ENCODE assay signal across 19 cellular contexts in the genomic region with DNA sequence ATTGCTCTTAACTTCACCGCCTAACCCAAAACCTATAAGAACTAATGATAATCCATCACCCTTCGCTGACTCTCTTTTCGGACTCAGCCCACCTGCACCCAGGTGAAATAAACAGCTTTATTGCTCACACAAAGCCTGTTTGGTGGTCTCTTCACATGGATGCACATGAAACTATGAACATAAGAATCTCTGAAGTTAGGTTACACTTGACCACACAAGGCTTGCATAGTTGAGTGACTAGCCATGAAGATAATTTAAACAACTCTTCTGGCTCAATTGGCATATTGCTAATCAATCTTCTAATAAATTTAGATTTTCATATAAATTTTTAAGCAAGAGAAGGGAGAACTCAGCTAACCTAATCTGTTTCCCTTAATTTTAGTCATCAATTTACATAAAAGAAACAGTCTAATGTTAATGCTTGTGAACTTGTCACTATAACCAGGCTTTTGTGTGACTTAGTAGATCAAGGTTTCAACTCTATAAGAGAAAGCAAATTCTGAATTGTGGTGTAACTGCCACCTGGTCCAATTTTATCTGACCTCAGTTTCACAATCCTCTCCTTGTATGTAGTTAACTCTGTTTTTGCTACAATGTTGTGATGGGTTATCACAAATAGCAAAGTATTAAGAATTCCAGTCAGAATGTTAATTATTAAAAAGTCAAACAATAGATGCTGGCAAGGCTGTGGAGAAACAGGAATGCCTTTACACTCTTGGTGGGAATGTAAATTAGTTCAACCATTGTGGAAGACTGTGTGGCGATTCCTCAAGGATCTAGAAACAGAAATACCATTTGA.
"Had no signal": no experiment of that assay in that cellular context is flagged by ENCODE, and none has a peak within 500 bp of the region (broad histone marks: within the 10 kb centered on the region; RNA-seq: fewer than 3 reads in every experiment).

No MANE protein-coding gene starts in this region.

- H3K27ac Mint-ChIP-seq: activated CD8-positive, alpha-beta T cell treated with anti-CD3 and anti-CD28 coated beads, Interleukin-2, amount 10 ng/mL, durations not matched to agents 7 days and 5 days; activated naive CD8-positive, alpha-beta T cell; memory B cell; naive thymus-derived CD4-positive, alpha-beta T cell had no signal

- H3K9me3 Mint-ChIP-seq: memory B cell had no signal

- H3K4me1 Mint-ChIP-seq: memory B cell; naive thymus-derived CD4-positive, alpha-beta T cell had no signal

- H3K36me3 Mint-ChIP-seq: memory B cell had no signal

- H3K27me3 Mint-ChIP-seq: activated naive CD8-positive, alpha-beta T cell; memory B cell had no signal

- DNase-seq: activated CD4-positive, alpha-beta T cell treated with anti-CD3 and anti-CD28 coated beads for 4 hours; activated CD8-positive, alpha-beta memory T cell treated with anti-CD3 and anti-CD28 coated beads, Interleukin-2, amount 50 U/mL, for 4 hours; activated CD8-positive, alpha-beta T cell treated with anti-CD3 and anti-CD28 coated beads, Interleukin-2, amount 10 ng/mL, durations not matched to agents 7 days and 5 days; activated effector memory CD4-positive, alpha-beta T cell treated with anti-CD3 and anti-CD28 coated beads, Interleukin-2, amount 50 U/mL, for 16 hours; activated T-cell treated with anti-CD3 and anti-CD28 coated beads, Interleukin-2, amount 50 U/mL, for 48 hours; amniotic stem cell; body of pancreas; caudate nucleus; hippocampal formation; left ventricle myocardium superior; mucosa of descending colon; naive thymus-derived CD4-positive, alpha-beta T cell; pancreas; stimulated activated CD4-positive, alpha-beta T cell treated with anti-CD3 and anti-CD28 coated beads, Interleukin-2, amount 100 ng/mL, for 24 hours; thyroid gland; uterus had no signal

- H3K4me3 Mint-ChIP-seq: activated CD8-positive, alpha-beta T cell treated with anti-CD3 and anti-CD28 coated beads, Interleukin-2, amount 10 ng/mL, durations not matched to agents 7 days and 5 days; activated naive CD8-positive, alpha-beta T cell; memory B cell; naive thymus-derived CD4-positive, alpha-beta T cell had no signal

- ATAC-seq: activated CD8-positive, alpha-beta T cell treated with anti-CD3 and anti-CD28 coated beads, Interleukin-2, amount 10 ng/mL, durations not matched to agents 7 days and 5 days; body of pancreas; esophagus mucosa; left ventricle myocardium superior; mucosa of descending colon; naive thymus-derived CD4-positive, alpha-beta T cell; pancreas had no signal
